Comparison of ENCODE assay signal across 9 cellular contexts in the genomic region with DNA sequence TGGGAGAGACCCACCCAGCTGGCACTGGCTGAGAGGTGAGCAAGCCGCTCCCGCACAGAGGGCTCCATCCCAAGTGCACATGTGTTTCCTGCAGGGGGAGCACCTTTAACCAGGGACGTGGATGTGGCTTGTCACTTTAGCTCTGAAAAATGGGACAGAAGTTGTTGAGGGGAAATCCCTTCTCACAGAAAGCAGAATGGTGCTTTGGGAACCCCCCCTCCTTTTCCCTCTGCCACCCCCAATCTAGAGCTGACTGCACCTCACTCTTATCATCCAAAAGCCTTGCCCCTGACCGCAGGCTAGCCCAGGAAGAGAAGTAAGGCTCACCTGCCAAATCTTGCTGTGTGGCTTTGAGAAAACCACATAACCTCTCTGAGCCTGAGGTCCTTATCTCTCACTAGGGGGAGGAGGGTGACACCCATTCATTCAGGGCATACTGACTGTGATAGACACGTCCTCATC.
DNase-seq lines count a peak whose midpoint lies in the region; ATAC-seq and TF ChIP-seq lines count a peak whose summit lies in the region.
"Had no signal": no experiment of that assay in that cellular context is flagged by ENCODE, and none has a peak within 500 bp of the region (broad histone marks: within the 10 kb centered on the region; RNA-seq: fewer than 3 reads in every experiment).

No MANE protein-coding gene starts in this region.

- no peak overlapping the region for H2AK5ac ChIP-seq in H9 (ENCODE audit: insufficient read length, low read length)

- peak; percentile 39 for TF ChIP-seq CTCF in BJ (IDR thresholded peaks at IDR 0.05; ENCODE audit: insufficient read depth, low read depth, low read length)
- TF ChIP-seq CTCF in H9 (conservative IDR thresholded peaks at IDR 0.05): peak; percentile 72
- TF ChIP-seq CTCF in activated CD8-positive, alpha-beta T cell treated with anti-CD3 and anti-CD28 coated beads for 36 hours (IDR thresholded peaks at IDR 0.05): no peak
- TF ChIP-seq CTCF in right lobe of liver (IDR thresholded peaks at IDR 0.05): peak; percentile 16 to 35 (median 30)

- no peaks in the 10 kb centered on the region for H3K79me2 ChIP-seq in H9 (ENCODE audit: insufficient read depth, low read length)

- no peak overlapping the region for H3K23ac ChIP-seq in H9 (ENCODE audit: insufficient read length, low read depth, low read length)

- no peaks in the 10 kb centered on the region for H3K36me3 Mint-ChIP-seq in H9 (ENCODE audit: insufficient read depth in 1 of 3, low read depth in 3 of 3)
- H3K36me3 Mint-ChIP-seq in activated CD8-positive, alpha-beta T cell treated with anti-CD3 and anti-CD28 coated beads for 36 hours (ENCODE audit: low read depth): no peaks in the 10 kb centered on the region

- no peak overlapping the region for H2BK15ac ChIP-seq in H9 (ENCODE audit: low read depth, low read length)

- H3K23me2 ChIP-seq in H9 (ENCODE audit: insufficient read length, low read depth, low read length, poor library complexity, severe bottlenecking): no peaks in the 10 kb centered on the region

- H4K91ac ChIP-seq in H9 (ENCODE audit: insufficient read length, low read depth, low read length): no peak overlapping the region

- no peak overlapping the region for H2BK12ac ChIP-seq in H9 (ENCODE audit: insufficient read length, low read depth, low read length)

- H3K4me2 ChIP-seq in H9 (ENCODE audit: insufficient read depth, insufficient read length, low read length): no peak overlapping the region

- intact Hi-C loops in activated CD8-positive, alpha-beta T cell treated with anti-CD3 and anti-CD28 coated beads for 36 hours (cut with micrococcal nuclease): no loop called here
- intact Hi-C loops in right lobe of liver (cut with DNase I) (no loop called here), sciatic nerve (cut with DNase I) (no loop called here)

- H3K27ac ChIP-seq in H9 (ENCODE audit: insufficient read length, low read depth, low read length) (no peak overlapping the region), right lobe of liver (no peak overlapping the region)

- H3K27me3 ChIP-seq in BJ (ENCODE audit: control insufficient read depth, insufficient read depth, low read length): peaks cover 8% of the 10 kb centered on the region
- no peaks in the 10 kb centered on the region; the same call in 1 of the 2 replicates for H3K27me3 ChIP-seq in H9 (ENCODE audit: insufficient read depth, low read length)
- H3K27me3 ChIP-seq in right lobe of liver: no peaks in the 10 kb centered on the region

- H3T11ph ChIP-seq in H9 (ENCODE audit: low read length): no peak overlapping the region

- H2BK5ac ChIP-seq in H9 (ENCODE audit: insufficient read length, low read length): no peak overlapping the region

- no peak overlapping the region; the same call in 1 of the 2 replicates for H3K14ac ChIP-seq in H9 (ENCODE audit: insufficient read depth, low read length)

- peak; percentile 76 for ATAC-seq in activated CD8-positive, alpha-beta T cell treated with anti-CD3 and anti-CD28 coated beads for 36 hours
- ATAC-seq in right lobe of liver (peak; percentile 57 to 79 (median 68)), HG03571 (IDR thresholded peaks at IDR 0.05; ENCODE audit: unreplicated experiment) (no peak), sciatic nerve (no peak), GM18505 (IDR thresholded peaks at IDR 0.05; ENCODE audit: unreplicated experiment) (no peak)

- no peaks in the 10 kb centered on the region for H4K20me1 ChIP-seq in H9 (ENCODE audit: control insufficient read depth, insufficient read depth, insufficient read length)

- H3K9me3 Mint-ChIP-seq in H9: 0 out of 5 replicates have a peak, but pooled peaks cover 0 to 2% of the 10 kb centered on the region in 2 experiments
- no peaks in the 10 kb centered on the region for H3K9me3 Mint-ChIP-seq in activated CD8-positive, alpha-beta T cell treated with anti-CD3 and anti-CD28 coated beads for 36 hours
- H3K9me3 Mint-ChIP-seq: nephron had no signal

- peaks cover 10% of the 10 kb centered on the region; the same call in 1 of the 2 replicates for H3K4me1 ChIP-seq in H9 (ENCODE audit: insufficient read depth, low read length)
- no peaks in the 10 kb centered on the region for H3K4me1 ChIP-seq in right lobe of liver

- no peak for DNase-seq in BJ (ENCODE audit: low read depth)
- DNase-seq in H9: peak; percentile 76
- peak; percentile 74 for DNase-seq in activated CD8-positive, alpha-beta T cell treated with anti-CD3 and anti-CD28 coated beads for 36 hours
- DNase-seq in right lobe of liver: no peak
- no peak for DNase-seq in NCI-H1436 (lab: John Stamatoyannopoulos, UW)
- DNase-seq in sciatic nerve (ENCODE audit: low spot score): no peak

- no peak overlapping the region for H2BK20ac ChIP-seq in H9 (ENCODE audit: low read depth, low read length, poor library complexity, severe bottlenecking)

- H3K36me3 ChIP-seq in BJ (ENCODE audit: control insufficient read depth, insufficient read depth, low read length): no peaks in the 10 kb centered on the region
- H3K36me3 ChIP-seq in right lobe of liver: no peaks in the 10 kb centered on the region

- H3K56ac ChIP-seq in H9 (ENCODE audit: insufficient read length, low read depth, low read length): no peak overlapping the region

- no peak overlapping the region for H3K18ac ChIP-seq in H9 (ENCODE audit: insufficient read length, low read depth, low read length)

- H3K4me3 ChIP-seq in BJ (ENCODE audit: low read depth, low read length) (no peak overlapping the region), right lobe of liver (no peak overlapping the region)

- no peak overlapping the region for H4K8ac ChIP-seq in H9 (replicated peaks; ENCODE audit: insufficient read length, low read depth, low read length)

- no peak overlapping the region; a peak in 1 of 7 replicates for H3K27ac Mint-ChIP-seq in H9
- no peak overlapping the region for H3K27ac Mint-ChIP-seq in activated CD8-positive, alpha-beta T cell treated with anti-CD3 and anti-CD28 coated beads for 36 hours
- H3K27ac Mint-ChIP-seq: nephron had no signal

- POLR2A ChIA-PET in BJ (lab: Charles Lee): no interaction called here
- POLR2A ChIA-PET in activated CD8-positive, alpha-beta T cell treated with anti-CD3 and anti-CD28 coated beads for 36 hours (lab: Charles Lee): interaction anchor here (1.0 kb wide), 2 partner anchors 10 to 351 kb away, joined by 3 read pairs; no protein-coding TSS in a partner anchor

- peaks cover 18 to 32% of the 10 kb centered on the region in 2 experiments for H3K4me1 Mint-ChIP-seq in H9
- H3K4me1 Mint-ChIP-seq in activated CD8-positive, alpha-beta T cell treated with anti-CD3 and anti-CD28 coated beads for 36 hours (ENCODE audit: low read depth): peaks cover 20% of the 10 kb centered on the region
- H3K4me1 Mint-ChIP-seq: nephron had no signal

- no peak overlapping the region for H3K4ac ChIP-seq in H9 (ENCODE audit: low read depth, low read length)

- no peak overlapping the region for H3K4me3 Mint-ChIP-seq in H9
- no peak overlapping the region for H3K4me3 Mint-ChIP-seq in activated CD8-positive, alpha-beta T cell treated with anti-CD3 and anti-CD28 coated beads for 36 hours
- H3K4me3 Mint-ChIP-seq: nephron had no signal

- TF ChIP-seq POLR2A in right lobe of liver (IDR thresholded peaks at IDR 0.05): no peak
- TF ChIP-seq POLR2A in GM18505 (IDR thresholded peaks at IDR 0.05; ENCODE audit: borderline replicate concordance, extremely low read depth, insufficient read depth, insufficient read length): no peak

- H3K79me1 ChIP-seq in H9 (ENCODE audit: insufficient read depth, low read depth, low read length, poor library complexity, severe bottlenecking): no peaks in the 10 kb centered on the region

- no peak overlapping the region for H3K9ac ChIP-seq in H9 (ENCODE audit: extremely low read depth, insufficient read length, low read length)

- peaks cover 12% of the 10 kb centered on the region for H3K27me3 Mint-ChIP-seq in H9 (ENCODE audit: low read depth)
- peaks cover 9% of the 10 kb centered on the region for H3K27me3 Mint-ChIP-seq in activated CD8-positive, alpha-beta T cell treated with anti-CD3 and anti-CD28 coated beads for 36 hours

- CTCF ChIA-PET in BJ (lab: Yijun Ruan, JAX): interaction anchor here (0.9 to 5.2 kb wide), 7 partner anchors 12 to 477 kb away, joined by 3 to 18 read pairs (median 3); no protein-coding TSS in a partner anchor
- CTCF ChIA-PET in activated CD8-positive, alpha-beta T cell treated with anti-CD3 and anti-CD28 coated beads for 36 hours (lab: Charles Lee): interaction anchor here (0.8 to 2.8 kb wide), 9 partner anchors 9 to 39 kb away, joined by 3 to 9 read pairs (median 5); no protein-coding TSS in a partner anchor

- H3K9me3 ChIP-seq in H9 (ENCODE audit: control insufficient read depth, low read depth, low read length) (no peaks in the 10 kb centered on the region), right lobe of liver (no peaks in the 10 kb centered on the region)

- no peak overlapping the region for H2BK120ac ChIP-seq in H9 (ENCODE audit: low read depth, low read length, poor library complexity, severe bottlenecking)

- H4K5ac ChIP-seq in H9 (ENCODE audit: insufficient read length, low read depth, low read length): no peak overlapping the region

- H2AFZ ChIP-seq in H9 (ENCODE audit: low read length): no peak overlapping the region

- no CpG with 5 or more reads among the region's 5 CpGs for WGBS in H9 (ENCODE audit: extremely low coverage, insufficient read length, low lambda C conversion rate)
- 51% methylated on average over 2 of the region's 5 CpGs for WGBS in right lobe of liver (ENCODE audit: insufficient coverage, low coverage, low lambda C conversion rate, missing lambda C conversion rate)

Comparison
In these comparisons a context has a peak if more than half of its experiments do, and no peak if none do; other contexts are left out.
1. DNase-seq: peak in H9 (single experiment) and activated CD8-positive, alpha-beta T cell treated with anti-CD3 and anti-CD28 coated beads for 36 hours (single experiment); none in BJ (single experiment), right lobe of liver (0 of 3), NCI-H1436 (single experiment) and sciatic nerve (single experiment).
2. ATAC-seq: peak in activated CD8-positive, alpha-beta T cell treated with anti-CD3 and anti-CD28 coated beads for 36 hours (single experiment) and right lobe of liver (4 of 4); none in HG03571 (single experiment), sciatic nerve (single experiment) and GM18505 (single experiment).